ENCODE assay signal across 2 cellular contexts in genomic region chrX:135154688-135155087, GRCh38. TPM values are rescaled to one million over a fixed set of nuclear protein-coding genes. Genes with fewer than 3 reads are reported as not detected.
"Had no signal": no experiment of that assay in that cellular context is flagged by ENCODE, and none has a peak within 500 bp of the region (broad histone marks: within the 10 kb centered on the region; RNA-seq: fewer than 3 reads in every experiment).

No MANE protein-coding gene starts in this region.

RNA-seq across cellular contexts. Expression of gene CT55, which starts 16.5 kb away (rescaled TPM):
- total RNA-seq: G401, GM12878 had no signal
- polyA plus RNA-seq: GM12878 had no signal

RNA-seq across cellular contexts. Expression of gene ETDB, which starts 34.4 kb away (rescaled TPM):
- total RNA-seq: G401, GM12878 had no signal
- polyA plus RNA-seq: GM12878 had no signal

RNA-seq across cellular contexts. Expression of gene SMIM10L2B, which starts 56.2 kb away (rescaled TPM):
- total RNA-seq: GM12878 had no signal
- polyA plus RNA-seq: GM12878 had no signal
